Comparison of ENCODE assay signal across 13 cellular contexts in genomic region chr20:4134861-4135379, GRCh38. TPM values are rescaled to one million over a fixed set of nuclear protein-coding genes. Genes with fewer than 3 reads are reported as not detected.
A peak's percentile ranks its signal among the peaks of the same experiment; 100 is the strongest.
DNase-seq lines count a peak whose midpoint lies in the region; ATAC-seq and TF ChIP-seq lines count a peak whose summit lies in the region.
"Had no signal": no experiment of that assay in that cellular context is flagged by ENCODE, and none has a peak within 500 bp of the region (broad histone marks: within the 10 kb centered on the region; RNA-seq: fewer than 3 reads in every experiment).

No MANE protein-coding gene starts in this region.

- H3K4me1 ChIP-seq in HUES48 (ENCODE audit: control insufficient read depth, insufficient read depth, low read length) (peaks cover 11% of the 10 kb centered on the region), mammary epithelial cell (ENCODE audit: insufficient read depth, low read length) (peaks cover 37% of the 10 kb centered on the region), upper lobe of right lung (no peaks in the 10 kb centered on the region)
- H3K4me1 ChIP-seq: tibial artery had no signal

- CTCF ChIA-PET in mammary epithelial cell (lab: Charles Lee; ENCODE audit: low non-redundant PET): no interaction called here

- no peak for TF ChIP-seq CTCF in mammary epithelial cell (conservative IDR thresholded peaks at IDR 0.05 in 1 of 2, IDR thresholded peaks at IDR 0.05 in 1 of 2; ENCODE audit: extremely low read depth in 1 of 2, insufficient read depth in 1 of 2, low read depth in 1 of 2, low read length in 2 of 2)
- no peak for TF ChIP-seq CTCF in osteocyte (IDR thresholded peaks at IDR 0.05)
- no peak for TF ChIP-seq CTCF in upper lobe of right lung (IDR thresholded peaks at IDR 0.05)

- H3K9me3 Mint-ChIP-seq in osteocyte (ENCODE audit: unreplicated experiment): no peaks in the 10 kb centered on the region

- H3K27me3 ChIP-seq in HUES48 (ENCODE audit: control insufficient read depth, insufficient read depth, low read length) (no peaks in the 10 kb centered on the region), mammary epithelial cell (ENCODE audit: insufficient read depth, low read length) (no peaks in the 10 kb centered on the region), upper lobe of right lung (peaks cover 11% of the 10 kb centered on the region)

- no peaks in the 10 kb centered on the region for H3K27me3 Mint-ChIP-seq in osteocyte (ENCODE audit: unreplicated experiment)

- no TSS peak for BruUV-seq in mammary epithelial cell (replicated peaks; lab: Mats Ljungman, UMichigan)

- DNase-seq in NCI-H2171 treated with DMSO at 0.1 percent for 48 hours (lab: John Stamatoyannopoulos, UW) (peak; percentile 44), NCI-H2171 (lab: John Stamatoyannopoulos, UW) (no peak), mammary epithelial cell (no peak), osteocyte (ENCODE audit: extremely low spot score, unreplicated experiment) (no peak), NCI-H345 treated with DMSO at 0.1 percent for 48 hours (lab: John Stamatoyannopoulos, UW; ENCODE audit: unreplicated experiment) (no peak), upper lobe of right lung (no peak), KG1 (lab: John Stamatoyannopoulos, UW) (no peak)
- DNase-seq: DMS 273 treated with DMSO at 0.1 percent for 48 hours, midbrain, right cardiac atrium, tibial artery had no signal

- dilution Hi-C loops in mammary epithelial cell (cut with HindIII; ENCODE audit: low sequenced_read_pairs): no loop called here

- H3K4me3 ChIP-seq in HUES48 (ENCODE audit: low read depth, low read length) (no peak overlapping the region), mammary epithelial cell (replicated peaks in 1 of 3; ENCODE audit: insufficient read depth in 1 of 3, low read depth in 2 of 3, low read length in 3 of 3) (no peak overlapping the region), upper lobe of right lung (no peak overlapping the region)
- H3K4me3 ChIP-seq: esophagus muscularis mucosa, tibial artery had no signal

- H2AFZ ChIP-seq in mammary epithelial cell (ENCODE audit: low read depth, low read length): no peak overlapping the region

- in situ Hi-C loops in mammary epithelial cell (cut with MboI; ENCODE audit: low sequenced_read_pairs in 2 of 2): no loop called here

- peak overlapping the region; percentile 17 for H3K4me2 ChIP-seq in mammary epithelial cell (ENCODE audit: insufficient read depth, low read depth, low read length)

- H4K20me1 ChIP-seq in mammary epithelial cell (ENCODE audit: insufficient read depth, low read length): no peaks in the 10 kb centered on the region

- no peak overlapping the region for H3K4me3 Mint-ChIP-seq in osteocyte (ENCODE audit: unreplicated experiment)

- intact Hi-C loops in mammary epithelial cell (cut with micrococcal nuclease): no loop called here
- intact Hi-C loops in upper lobe of right lung (cut with DNase I): no loop called here

- H3K27ac ChIP-seq in HUES48 (ENCODE audit: low read depth, low read length): peak overlapping the region; percentile 91
- H3K27ac ChIP-seq in mammary epithelial cell (ENCODE audit: insufficient read depth, low read depth, low read length): peak overlapping the region; percentile 26
- no peak overlapping the region for H3K27ac ChIP-seq in upper lobe of right lung
- H3K27ac ChIP-seq: esophagus muscularis mucosa, tibial artery had no signal

- H3K9me3 ChIP-seq in HUES48 (ENCODE audit: control insufficient read depth, insufficient read depth, low read length) (no peaks in the 10 kb centered on the region), mammary epithelial cell (replicated peaks; ENCODE audit: insufficient read depth, low read length) (no peaks in the 10 kb centered on the region), upper lobe of right lung (no peaks in the 10 kb centered on the region)
- H3K9me3 ChIP-seq: esophagus muscularis mucosa, tibial artery had no signal

- peak overlapping the region; percentile 91 for H3K27ac Mint-ChIP-seq in osteocyte (ENCODE audit: unreplicated experiment)

- 95% methylated on average over 11 of the region's 15 CpGs for WGBS in mammary epithelial cell (ENCODE audit: low coverage, missing lambda C conversion rate)

- H3K36me3 Mint-ChIP-seq in osteocyte (ENCODE audit: unreplicated experiment): no peaks in the 10 kb centered on the region

- H3K36me3 ChIP-seq in HUES48 (ENCODE audit: control insufficient read depth, insufficient read depth, low read length) (no peaks in the 10 kb centered on the region), mammary epithelial cell (ENCODE audit: insufficient read depth, low read length) (no peaks in the 10 kb centered on the region), upper lobe of right lung (no peaks in the 10 kb centered on the region)
- H3K36me3 ChIP-seq: esophagus muscularis mucosa, tibial artery had no signal

- no peaks in the 10 kb centered on the region for H3K79me2 ChIP-seq in mammary epithelial cell (ENCODE audit: insufficient read depth, low read length)

- peaks cover 27% of the 10 kb centered on the region for H3K4me1 Mint-ChIP-seq in osteocyte (ENCODE audit: unreplicated experiment)

- H3K9ac ChIP-seq in HUES48 (ENCODE audit: low read depth, low read length) (no peak overlapping the region), mammary epithelial cell (ENCODE audit: insufficient read depth, low read length) (no peak overlapping the region)

- ATAC-seq in upper lobe of right lung: no peak

RNA-seq across cellular contexts. Expression of gene SMOX, which starts 13.7 kb away (rescaled TPM):
- total RNA-seq in mammary epithelial cell: 10 to 100 TPM in 1 of 2 donors, 1 to 10 TPM in 1; 6.5 to 16.4 TPM
- 5.4 TPM for polyA plus RNA-seq in mammary epithelial cell
- 6.7 TPM for polyA minus RNA-seq in mammary epithelial cell
- 14.5 and 14.8 TPM in 2 replicates for total RNA-seq in osteocyte
- 4.3 TPM for total RNA-seq in upper lobe of right lung
